8 cellular contexts compared by ENCODE assay signal in the genomic region with DNA sequence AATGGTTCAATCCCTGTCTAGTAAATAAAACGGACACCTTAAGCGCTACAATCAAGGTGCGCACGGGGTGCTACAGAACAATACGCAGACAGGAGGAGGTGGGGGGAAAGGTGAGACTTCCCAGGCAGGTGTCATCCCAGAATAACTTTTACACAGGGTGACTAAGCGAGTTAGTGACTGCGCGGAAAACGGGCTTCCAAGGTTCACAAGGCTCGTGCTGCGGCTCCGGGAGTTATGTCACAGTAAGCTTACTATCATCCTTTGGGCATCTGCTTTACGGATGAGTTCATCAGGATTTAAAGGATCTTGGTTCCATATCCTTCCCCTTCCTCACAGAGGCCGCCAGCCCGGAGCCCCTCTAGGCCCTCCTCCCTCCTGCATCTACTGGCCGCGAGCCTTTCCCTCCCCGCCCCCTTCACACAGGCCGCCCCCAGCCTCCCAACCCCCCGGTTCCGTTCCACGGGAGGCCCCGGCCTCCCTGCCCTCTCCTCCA. TPM values are rescaled to one million over a fixed set of nuclear protein-coding genes. Genes with fewer than 3 reads are reported as not detected.
A peak's percentile ranks its signal among the peaks of the same experiment; 100 is the strongest.
DNase-seq lines count a peak whose midpoint lies in the region; ATAC-seq and TF ChIP-seq lines count a peak whose summit lies in the region.

No MANE protein-coding gene starts in this region.

- no peak for TF ChIP-seq CTCF in adrenal gland (IDR thresholded peaks at IDR 0.05)

- intact Hi-C loops in adrenal gland (cut with DNase I) = no loop called here

- peak overlapping the region; percentile 90 to 98 (median 96) for H3K27ac ChIP-seq in adrenal gland

- H3K4me3 ChIP-seq in adrenal gland = peak overlapping the region in 2 of 4 donors; percentile 56 to 84
- peak overlapping the region; percentile 89 for H3K4me3 ChIP-seq in skeletal muscle satellite cell (ENCODE audit: low read length)

- H3K9me3 ChIP-seq in adrenal gland (replicated peaks in 1 of 3) = no peaks in the 10 kb centered on the region
- no peaks in the 10 kb centered on the region for H3K9me3 ChIP-seq in skeletal muscle satellite cell (replicated peaks; ENCODE audit: low read length)

- peak; percentile 36 for ATAC-seq in HG02884 (IDR thresholded peaks at IDR 0.05; ENCODE audit: unreplicated experiment)

- H3K27me3 ChIP-seq in adrenal gland (no peaks in the 10 kb centered on the region), skeletal muscle satellite cell (ENCODE audit: control insufficient read depth, insufficient read depth, low read length) (no peaks in the 10 kb centered on the region)

- peak overlapping the region; percentile 91 for H3K9ac ChIP-seq in skeletal muscle satellite cell (ENCODE audit: low read depth, low read length)

- H3K36me3 ChIP-seq in adrenal gland (replicated peaks in 1 of 2) = no peaks in the 10 kb centered on the region
- H3K36me3 ChIP-seq in skeletal muscle satellite cell (ENCODE audit: insufficient read depth, low read length) = no peaks in the 10 kb centered on the region

- 2 to 6% (median 3%) methylated on average over 16 to 23 of the region's 23 CpGs for WGBS in adrenal gland, 4 donors

- peak in 1 of 2 donors; percentile 52 for TF ChIP-seq POLR2A in adrenal gland (IDR thresholded peaks at IDR 0.05)

- peak; percentile 5 for DNase-seq in stimulated activated CD8-positive, alpha-beta memory T cell treated with anti-CD3 and anti-CD28 coated beads, Interleukin-12 subunit alpha, Interleukin-12 subunit beta, amount 100 ng/mL, for 24 hours (ENCODE audit: extremely low read depth)
- DNase-seq in stimulated activated CD8-positive, alpha-beta memory T cell treated with anti-CD3 and anti-CD28 coated beads, Interleukin-4, amount 100 ng/mL, for 48 hours = no peak
- DNase-seq in NCI-H460 (ENCODE audit: extremely low read depth, low read depth) (peak; percentile 30), adrenal gland (peak in 4 of 7 donors; percentile 74 to 84 (median 80)), iPS DF 4.7 (ENCODE audit: extremely low read depth, low spot score) (peak; percentile 7), mucosa of gallbladder (ENCODE audit: low spot score) (no peak)

- H3K4me1 ChIP-seq in adrenal gland (replicated peaks in 1 of 2) (peaks cover 4 to 11% of the 10 kb centered on the region in 2 donors), skeletal muscle satellite cell (ENCODE audit: control insufficient read depth, insufficient read depth, low read length) (peaks cover 6% of the 10 kb centered on the region)

- peak overlapping the region; percentile 90 for H3K4me2 ChIP-seq in skeletal muscle satellite cell (ENCODE audit: low read length)

RNA-seq across cellular contexts. Expression of gene IFT88, which starts 0.5 kb away (rescaled TPM):
- total RNA-seq in NCI-H460 (2014; rRNA removed; shearing (Covaris generic)) = 20.6 and 21.9 TPM in 2 replicates
- polyA plus RNA-seq in NCI-H460 (2014; cell fraction: nucleus; rRNA removed) = 10.3 and 17.6 TPM in 2 replicates
- total RNA-seq in adrenal gland = 10 to 100 TPM in 6 of 8 donors, 1 to 10 TPM in 2; 7.0 to 22.9 (median 12.1) TPM
- 10 to 100 TPM; 14.8 to 21.2 (median 20.4) TPM for polyA plus RNA-seq in adrenal gland
- total RNA-seq in skeletal muscle satellite cell (2012; rRNA removed) = 10.3 and 10.9 TPM in 2 replicates
- total RNA-seq in mucosa of gallbladder = 12.6 TPM

RNA-seq across cellular contexts. Expression of gene CRYL1, which starts 40.8 kb away (rescaled TPM):
- total RNA-seq in NCI-H460 (2014; rRNA removed; shearing (Covaris generic)) = 8.7 and 9.1 TPM in 2 replicates
- 5.4 and 5.5 TPM in 2 replicates for polyA plus RNA-seq in NCI-H460 (2014; cell fraction: nucleus; rRNA removed)
- 10 to 100 TPM; 41.5 to 68.0 (median 50.3) TPM for total RNA-seq in adrenal gland
- polyA plus RNA-seq in adrenal gland = 10 to 100 TPM; 17.0 to 36.3 (median 22.4) TPM
- total RNA-seq in skeletal muscle satellite cell (2012; rRNA removed) = 23.2 and 24.6 TPM in 2 replicates
- 62.9 TPM for total RNA-seq in mucosa of gallbladder

Comparison
In these comparisons a context has a peak if more than half of its experiments do, and no peak if none do; other contexts are left out.
1. DNase-seq: peak in stimulated activated CD8-positive, alpha-beta memory T cell treated with anti-CD3 and anti-CD28 coated beads, Interleukin-12 subunit alpha, Interleukin-12 subunit beta, amount 100 ng/mL, for 24 hours (single experiment), NCI-H460 (single experiment), adrenal gland (4 of 7) and iPS DF 4.7 (single experiment); none in stimulated activated CD8-positive, alpha-beta memory T cell treated with anti-CD3 and anti-CD28 coated beads, Interleukin-4, amount 100 ng/mL, for 48 hours (single experiment) and mucosa of gallbladder (single experiment).